Comparison of ENCODE assay signal across 8 cellular contexts in genomic region chr1:149229810-149230209, GRCh38.
DNase-seq lines count a peak whose midpoint lies in the region; ATAC-seq and TF ChIP-seq lines count a peak whose summit lies in the region.
"Not testable (repeated sequence)": the region's sequence is repeated elsewhere in the genome, so short reads cannot be mapped to it uniquely, and the experiment has no call there.

No MANE protein-coding gene starts in this region.

- not testable (repeated sequence) for H3K4me1 ChIP-seq in ACC112 (ENCODE audit: control insufficient read depth, insufficient read depth, low read length, unreplicated experiment); ascending aorta; lung (ENCODE audit: control insufficient read depth in 2 of 2, insufficient read depth in 2 of 2, low read length in 2 of 2); stomach

- H3K27ac ChIP-seq in ACC112 (ENCODE audit: low read depth, low read length): peak overlapping the region; percentile 73
- H3K27ac ChIP-seq in WERI-Rb-1; lung (ENCODE audit: low read depth in 1 of 2, low read length in 1 of 2): not testable (repeated sequence)
- peak overlapping the region; percentile 73 to 83 for H3K27ac ChIP-seq in ascending aorta
- peak overlapping the region in 1 of 5 donors; percentile 80 for H3K27ac ChIP-seq in stomach

- not testable (repeated sequence) for H3K4me3 ChIP-seq in ACC112 (ENCODE audit: low read depth, low read length); WERI-Rb-1 (ENCODE audit: low read depth, low read length); ascending aorta; lung; stomach

- H3K36me3 ChIP-seq in ACC112 (ENCODE audit: insufficient read depth, low read length); WERI-Rb-1; ascending aorta; lung (ENCODE audit: control insufficient read depth in 2 of 2, insufficient read depth in 2 of 2, low read length in 2 of 2); stomach: not testable (repeated sequence)

- not testable (repeated sequence) for TF ChIP-seq EP300 in stomach (IDR thresholded peaks at IDR 0.05)

- DNase-seq in WERI-Rb-1 (peak; percentile 16), ascending aorta (ENCODE audit: low spot score in 2 of 2) (peak; percentile 8 to 69), left cardiac atrium (peak; percentile 30), posterior vena cava (ENCODE audit: low spot score) (peak; percentile 23), stomach (peak; percentile 23)
- not testable (repeated sequence) for DNase-seq in lung (ENCODE audit: low spot score)

- TF ChIP-seq POLR2A in stomach (IDR thresholded peaks at IDR 0.05): not testable (repeated sequence)

- peak; percentile 71 for ATAC-seq in esophagus mucosa
- peak; percentile 74 to 88 for ATAC-seq in left cardiac atrium
- peak; percentile 32 for ATAC-seq in lung (ENCODE audit: insufficient read depth, low FRiP score)

- not testable (repeated sequence) for H3K27me3 ChIP-seq in ACC112 (ENCODE audit: insufficient read depth, low read length); WERI-Rb-1 (ENCODE audit: insufficient read depth, low read depth, severe bottlenecking); ascending aorta; lung (ENCODE audit: control insufficient read depth, insufficient read depth); stomach

- intact Hi-C loops in ascending aorta (cut with DNase I); left cardiac atrium (cut with DNase I); posterior vena cava (cut with DNase I); stomach (cut with DNase I; ENCODE audit: low total_unique reads): not testable (repeated sequence)

- H3K9me3 ChIP-seq in WERI-Rb-1 (ENCODE audit: severe bottlenecking); ascending aorta; lung (ENCODE audit: control insufficient read depth in 2 of 2, insufficient read depth in 1 of 2, low read length in 1 of 2); stomach: not testable (repeated sequence)

- not testable (repeated sequence) for TF ChIP-seq CTCF in WERI-Rb-1 (IDR thresholded peaks at IDR 0.05; ENCODE audit: low read depth, low read length); ascending aorta (IDR thresholded peaks at IDR 0.05); lung (IDR thresholded peaks at IDR 0.05; ENCODE audit: control extremely low read depth, extremely low read depth); stomach (IDR thresholded peaks at IDR 0.05)

- 47 to 73% methylated on average over 3 of the region's 5 CpGs for WGBS in lung, 2 donors
- 46 to 69% (median 60%) methylated on average over 2 to 3 of the region's 5 CpGs for WGBS in stomach, 5 donors

- H3K79me2 ChIP-seq in ACC112 (ENCODE audit: control insufficient read depth, insufficient read depth, low read length, unreplicated experiment): not testable (repeated sequence)

- not testable (repeated sequence) for H2AFZ ChIP-seq in ACC112 (ENCODE audit: low read length, unreplicated experiment)
